In the genomic region with DNA sequence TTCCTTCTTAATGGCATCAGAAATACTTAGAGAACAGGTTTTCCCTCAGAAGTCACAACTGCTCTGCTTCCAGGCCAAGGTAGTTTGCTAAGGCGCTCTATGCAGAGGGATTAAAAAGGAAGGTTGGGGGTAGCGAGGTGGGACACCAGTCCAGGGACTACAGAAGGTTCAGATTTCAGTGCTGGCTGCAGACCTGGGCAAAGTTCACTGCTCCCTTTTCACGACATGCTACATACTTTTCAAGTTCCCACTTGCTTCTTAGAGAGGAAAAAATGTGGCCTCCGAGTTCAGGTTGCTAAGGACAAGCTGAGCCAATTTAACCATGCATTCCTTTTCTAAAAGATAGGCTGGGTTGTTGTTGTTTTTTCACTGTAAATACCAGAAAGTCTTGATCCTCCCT, we compare ENCODE assay signal across 17 cellular contexts.
DNase-seq lines count a peak whose midpoint lies in the region; ATAC-seq, FAIRE-seq and TF ChIP-seq lines count a peak whose summit lies in the region.
"Had no signal": no experiment of that assay in that cellular context is flagged by ENCODE, and none has a peak within 500 bp of the region (broad histone marks: within the 10 kb centered on the region; RNA-seq: fewer than 3 reads in every experiment).

No MANE protein-coding gene starts in this region.

- FAIRE-seq in K562 (lab: Jason Lieb, UNC), result no peak

- H3K27me3 Mint-ChIP-seq in H9 (ENCODE audit: low read depth) (peaks cover 14% of the 10 kb centered on the region), progenitor cell of endocrine pancreas (no peaks in the 10 kb centered on the region)
- no peaks in the 10 kb centered on the region for H3K27me3 Mint-ChIP-seq in T-helper 2 cell treated with Interferon-gamma antibody and Interleukin-4, amounts not matched to agents 5 μg/mL and 100 μg/mL, for 36 hours (ENCODE audit: low read depth)
- H3K27me3 Mint-ChIP-seq: B cell had no signal

- no peak overlapping the region for H4K8ac ChIP-seq in H9 (replicated peaks; ENCODE audit: insufficient read length, low read depth, low read length)

- H3K4ac ChIP-seq in H9 (ENCODE audit: low read depth, low read length), result no peak overlapping the region

- H3K79me2 ChIP-seq in H9 (ENCODE audit: insufficient read depth, low read length) (no peaks in the 10 kb centered on the region), K562 (ENCODE audit: control insufficient read depth, insufficient read depth, low read length) (no peaks in the 10 kb centered on the region)

- TF ChIP-seq POLR2A in K562 (conservative IDR thresholded peaks at IDR 0.05), result no peak

- TF ChIP-seq CTCF in H9 (conservative IDR thresholded peaks at IDR 0.05) (no peak), K562 (IDR thresholded peaks at IDR 0.05 in 2 of 3, conservative IDR thresholded peaks at IDR 0.05 in 1 of 3; ENCODE audit: insufficient read depth in 2 of 3, low read depth in 1 of 3, low read length in 3 of 3) (no peak), progenitor cell of endocrine pancreas (IDR thresholded peaks at IDR 0.05; ENCODE audit: unreplicated experiment) (no peak)

- POLR2A ChIA-PET in K562 (lab: Yijun Ruan, JAX), result no interaction called here

- intact Hi-C loops in K562 (cut with micrococcal nuclease), result no loop called here

- H3K23ac ChIP-seq in H9 (ENCODE audit: insufficient read length, low read depth, low read length), result no peak overlapping the region

- H2AFZ ChIP-seq in H9 (ENCODE audit: low read length) (peak overlapping the region; percentile 2), K562 (ENCODE audit: low read depth, low read length) (0 out of 2 replicates have a peak overlapping the region, but pooled peaks have one; percentile 3)

- H3K27ac ChIP-seq in H9 (ENCODE audit: insufficient read length, low read depth, low read length) (no peak overlapping the region), K562 (ENCODE audit: extremely low read depth, low read depth, low read length) (no peak overlapping the region)
- H3K27ac ChIP-seq: vagina had no signal

- H3K9me3 ChIP-seq in H9 (ENCODE audit: control insufficient read depth, low read depth, low read length) (no peaks in the 10 kb centered on the region), K562 (replicated peaks; ENCODE audit: control insufficient read depth, insufficient read depth, low read depth, low read length) (no peaks in the 10 kb centered on the region; the same call in 1 of the 2 replicates)
- H3K9me3 ChIP-seq: vagina had no signal

- H3K4me3 ChIP-seq in K562, result no peak overlapping the region
- H3K4me3 ChIP-seq: vagina had no signal

- no TSS peak for BruUV-seq in K562 (replicated peaks; lab: Mats Ljungman, UMichigan)

- H4K20me1 ChIP-seq in H9 (ENCODE audit: control insufficient read depth, insufficient read depth, insufficient read length), result no peaks in the 10 kb centered on the region
- no peaks in the 10 kb centered on the region for H4K20me1 ChIP-seq in K562 (replicated peaks; ENCODE audit: control insufficient read depth, insufficient read depth, low read length)

- no peak overlapping the region for H2AK5ac ChIP-seq in H9 (ENCODE audit: insufficient read length, low read length)

- no peaks in the 10 kb centered on the region for H3K36me3 ChIP-seq in K562 (ENCODE audit: control insufficient read depth, insufficient read depth, low read length)
- H3K36me3 ChIP-seq: vagina had no signal

- H2BK12ac ChIP-seq in H9 (ENCODE audit: insufficient read length, low read depth, low read length), result no peak overlapping the region

- H3K23me2 ChIP-seq in H9 (ENCODE audit: insufficient read length, low read depth, low read length, poor library complexity, severe bottlenecking), result no peaks in the 10 kb centered on the region

- no peak overlapping the region for H4K5ac ChIP-seq in H9 (ENCODE audit: insufficient read length, low read depth, low read length)

- H2BK20ac ChIP-seq in H9 (ENCODE audit: low read depth, low read length, poor library complexity, severe bottlenecking), result no peak overlapping the region

- H3K79me1 ChIP-seq in H9 (ENCODE audit: insufficient read depth, low read depth, low read length, poor library complexity, severe bottlenecking), result no peaks in the 10 kb centered on the region

- H3K4me3 Mint-ChIP-seq in H9 (no peak overlapping the region), progenitor cell of endocrine pancreas (ENCODE audit: low read depth) (no peak overlapping the region)
- no peak overlapping the region for H3K4me3 Mint-ChIP-seq in T-helper 2 cell treated with Interferon-gamma antibody and Interleukin-4, amounts not matched to agents 5 μg/mL and 100 μg/mL, for 36 hours
- H3K4me3 Mint-ChIP-seq: activated CD4-positive, alpha-beta T cell treated with anti-CD3 and anti-CD28 coated beads for 36 hours; activated naive CD4-positive, alpha-beta T cell treated with anti-CD3 and anti-CD28 coated beads, Interleukin-2, amount 10 ng/mL, durations not matched to agents 7 days and 5 days; B cell had no signal

- H3K4me1 Mint-ChIP-seq in H9 (peaks cover 9% of the 10 kb centered on the region in 2 experiments), progenitor cell of endocrine pancreas (ENCODE audit: low read depth) (peaks cover 17% of the 10 kb centered on the region)
- no peaks in the 10 kb centered on the region for H3K4me1 Mint-ChIP-seq in T-helper 2 cell treated with Interferon-gamma antibody and Interleukin-4, amounts not matched to agents 5 μg/mL and 100 μg/mL, for 36 hours (ENCODE audit: low read depth)
- H3K4me1 Mint-ChIP-seq: activated CD4-positive, alpha-beta T cell treated with anti-CD3 and anti-CD28 coated beads for 36 hours; activated naive CD4-positive, alpha-beta T cell treated with anti-CD3 and anti-CD28 coated beads, Interleukin-2, amount 10 ng/mL, durations not matched to agents 7 days and 5 days; B cell had no signal

- H3T11ph ChIP-seq in H9 (ENCODE audit: low read length), result no peak overlapping the region

- peaks cover 12 to 15% of the 10 kb centered on the region in 2 experiments for H3K9me3 Mint-ChIP-seq in H9
- H3K9me3 Mint-ChIP-seq in progenitor cell of endocrine pancreas (ENCODE audit: low read depth), result peaks cover 12% of the 10 kb centered on the region
- no peaks in the 10 kb centered on the region for H3K9me3 Mint-ChIP-seq in T-helper 2 cell treated with Interferon-gamma antibody and Interleukin-4, amounts not matched to agents 5 μg/mL and 100 μg/mL, for 36 hours
- H3K9me3 Mint-ChIP-seq: activated naive CD4-positive, alpha-beta T cell treated with anti-CD3 and anti-CD28 coated beads, Interleukin-2, amount 10 ng/mL, durations not matched to agents 7 days and 5 days had no signal

- CTCF ChIA-PET in K562 (lab: Yijun Ruan, JAX; ENCODE audit: low intra/inter-chr PET ratio), result no interaction called here

- no peaks in the 10 kb centered on the region for H3K9me1 ChIP-seq in K562 (ENCODE audit: control insufficient read depth, insufficient read depth, low read length)

- no CpG with 5 or more reads among the region's 4 CpGs for WGBS in H9 (ENCODE audit: extremely low coverage, insufficient read length, low lambda C conversion rate)
- WGBS in K562 (ENCODE audit: insufficient coverage, low coverage, missing lambda C conversion rate), result 54% methylated on average over 4 of the region's 4 CpGs

- no peak overlapping the region for H3K56ac ChIP-seq in H9 (ENCODE audit: insufficient read length, low read depth, low read length)

- no peak for TF ChIP-seq RAD21 in K562 (CRISPR knock-in tag; conservative IDR thresholded peaks at IDR 0.05 in 1 of 2, IDR thresholded peaks at IDR 0.05 in 1 of 2)

- no peak overlapping the region for H2BK15ac ChIP-seq in H9 (ENCODE audit: low read depth, low read length)

- no peak overlapping the region for H3K27ac Mint-ChIP-seq in H9
- H3K27ac Mint-ChIP-seq in progenitor cell of endocrine pancreas, result no peak overlapping the region
- H3K27ac Mint-ChIP-seq in T-helper 2 cell treated with Interferon-gamma antibody and Interleukin-4, amounts not matched to agents 5 μg/mL and 100 μg/mL, for 36 hours, result no peak overlapping the region
- H3K27ac Mint-ChIP-seq: activated CD4-positive, alpha-beta T cell treated with anti-CD3 and anti-CD28 coated beads for 36 hours; activated naive CD4-positive, alpha-beta T cell treated with anti-CD3 and anti-CD28 coated beads, Interleukin-2, amount 10 ng/mL, durations not matched to agents 7 days and 5 days; B cell had no signal

- no peak for TF ChIP-seq EP300 in K562 (IDR thresholded peaks at IDR 0.05; ENCODE audit: low read length)

- no peak overlapping the region for H3K18ac ChIP-seq in H9 (ENCODE audit: insufficient read length, low read depth, low read length)

- no peak overlapping the region for H2BK120ac ChIP-seq in H9 (ENCODE audit: low read depth, low read length, poor library complexity, severe bottlenecking)

- H3K9ac ChIP-seq in H9 (ENCODE audit: extremely low read depth, insufficient read length, low read length) (no peak overlapping the region), K562 (ENCODE audit: insufficient read depth in 1 of 2, low read depth in 2 of 2, low read length in 2 of 2) (no peak overlapping the region)

- peak overlapping the region; percentile 31 for H3K4me2 ChIP-seq in H9 (ENCODE audit: insufficient read depth, insufficient read length, low read length)
- H3K4me2 ChIP-seq in K562 (ENCODE audit: insufficient read depth, low read length), result no peak overlapping the region

- no peak overlapping the region for H4K91ac ChIP-seq in H9 (ENCODE audit: insufficient read length, low read depth, low read length)

- H3K27me3 ChIP-seq in H9 (ENCODE audit: insufficient read depth, low read length), result no peaks in the 10 kb centered on the region
- H3K27me3 ChIP-seq in K562 (ENCODE audit: control insufficient read depth in 2 of 2, insufficient read depth in 2 of 2, low read length in 2 of 2), result no peaks in the 10 kb centered on the region
- H3K27me3 ChIP-seq: vagina had no signal

- DNase-seq in H9 (no peak), K562 (ENCODE audit: extremely low read depth in 1 of 4, low spot score in 3 of 4) (no peak), iris pigment epithelial cell (ENCODE audit: low read depth) (peak; percentile 69), progenitor cell of endocrine pancreas (ENCODE audit: low spot score, unreplicated experiment) (peak; percentile 16), 8988T (no peak), COR-L47 (lab: John Stamatoyannopoulos, UW) (no peak)
- DNase-seq in activated effector memory CD4-positive, alpha-beta T cell treated with anti-CD3 and anti-CD28 coated beads, Interleukin-2, amount 50 U/mL, for 16 hours, result no peak
- no peak for DNase-seq in T-helper 2 cell treated with Interferon-gamma antibody and Interleukin-4, amounts not matched to agents 5 μg/mL and 100 μg/mL, for 36 hours (ENCODE audit: low spot score)
- DNase-seq: activated CD4-positive, alpha-beta T cell treated with anti-CD3 and anti-CD28 coated beads for 36 hours; activated naive CD4-positive, alpha-beta T cell treated with anti-CD3 and anti-CD28 coated beads, Interleukin-2, amount 10 ng/mL, durations not matched to agents 7 days and 5 days; DMS153; NCI-H1694 treated with DMSO at 0.1 percent for 48 hours; NCI-H446; posterior cingulate gyrus; SHP77 had no signal

- peak; percentile 27; the same call in 1 of the 3 replicates for ATAC-seq in K562
- ATAC-seq: activated CD4-positive, alpha-beta T cell treated with anti-CD3 and anti-CD28 coated beads for 36 hours had no signal

- H3K14ac ChIP-seq in H9 (ENCODE audit: insufficient read depth, low read length), result no peak overlapping the region; the same call in 1 of the 2 replicates

- H3K36me3 Mint-ChIP-seq in H9 (ENCODE audit: insufficient read depth in 1 of 3, low read depth in 3 of 3), result peaks cover 6 to 17% (median 9%) of the 10 kb centered on the region in 3 experiments
- H3K36me3 Mint-ChIP-seq in progenitor cell of endocrine pancreas (ENCODE audit: insufficient read depth), result peaks cover 11% of the 10 kb centered on the region
- H3K36me3 Mint-ChIP-seq in T-helper 2 cell treated with Interferon-gamma antibody and Interleukin-4, amounts not matched to agents 5 μg/mL and 100 μg/mL, for 36 hours (ENCODE audit: low read depth), result no peaks in the 10 kb centered on the region
- H3K36me3 Mint-ChIP-seq: activated naive CD4-positive, alpha-beta T cell treated with anti-CD3 and anti-CD28 coated beads, Interleukin-2, amount 10 ng/mL, durations not matched to agents 7 days and 5 days had no signal

- peaks cover 8% of the 10 kb centered on the region; the same call in 1 of the 2 replicates for H3K4me1 ChIP-seq in H9 (ENCODE audit: insufficient read depth, low read length)
- H3K4me1 ChIP-seq in K562 (replicated peaks in 1 of 2; ENCODE audit: control insufficient read depth in 2 of 2, insufficient read depth in 2 of 2, low read length in 2 of 2), result no peaks in the 10 kb centered on the region; a peak in 1 of 5 replicates

- in situ Hi-C loops in K562 (cut with MboI), result no loop called here

- H2BK5ac ChIP-seq in H9 (ENCODE audit: insufficient read length, low read length), result no peak overlapping the region

Comparison
In these comparisons a context has a peak if more than half of its experiments do, and no peak if none do; other contexts are left out.
1. DNase-seq: peak in iris pigment epithelial cell (single experiment) and progenitor cell of endocrine pancreas (single experiment); none in H9 (single experiment), K562 (0 of 4), activated effector memory CD4-positive, alpha-beta T cell treated with anti-CD3 and anti-CD28 coated beads, Interleukin-2, amount 50 U/mL, for 16 hours (single experiment), T-helper 2 cell treated with Interferon-gamma antibody and Interleukin-4, amounts not matched to agents 5 μg/mL and 100 μg/mL, for 36 hours (single experiment), 8988T (single experiment) and COR-L47 (single experiment).